In the genomic region with DNA sequence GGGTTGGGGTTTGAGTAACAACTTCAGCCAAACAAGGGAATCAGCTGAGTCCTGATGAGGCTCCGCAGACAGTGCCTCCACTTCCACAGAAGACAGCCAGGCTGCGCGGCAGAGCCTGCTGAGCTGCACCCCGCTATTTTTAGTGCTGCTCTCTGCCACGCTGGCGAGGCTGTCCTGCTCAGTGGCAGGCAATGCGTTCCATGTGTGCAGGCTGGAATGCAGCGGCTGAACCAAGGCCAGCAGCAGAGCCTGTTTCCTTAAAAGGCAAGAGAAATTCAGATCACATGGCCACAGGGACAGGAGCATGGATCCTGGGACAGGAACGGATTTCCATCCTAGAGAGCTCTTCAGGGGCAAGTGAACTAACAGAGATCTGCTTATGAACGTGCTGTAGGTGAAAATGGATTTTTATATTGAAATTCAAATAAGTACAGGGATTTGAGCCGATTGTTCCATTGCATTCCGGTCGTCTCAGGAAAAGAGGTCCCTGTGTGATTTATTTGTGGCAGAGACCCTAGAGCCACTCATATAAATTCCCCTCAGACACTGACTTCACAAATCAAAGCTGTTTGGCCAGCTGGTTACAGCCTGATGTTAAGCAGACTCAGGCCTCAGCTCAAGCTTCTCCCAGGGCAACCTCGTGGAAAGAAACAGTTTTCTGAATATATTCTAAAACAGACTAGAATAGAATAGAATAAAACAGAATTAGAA, we compare ENCODE assay signal across 8 cellular contexts.
DNase-seq lines count a peak whose midpoint lies in the region; ATAC-seq and TF ChIP-seq lines count a peak whose summit lies in the region.

No MANE protein-coding gene starts in this region.

- DNase-seq in RPMI7951 (ENCODE audit: low read depth) (peak; percentile 99), fibroblast of the aortic adventitia (ENCODE audit: low read depth) (peak; percentile 98), mucosa of gallbladder (ENCODE audit: low spot score) (peak; percentile 91), upper lobe of right lung (peak; percentile 83)
- no peak for DNase-seq in CD8-positive, alpha-beta T cell

- ATAC-seq in upper lobe of right lung (peak; percentile 90), GM18873 (IDR thresholded peaks at IDR 0.05; ENCODE audit: low FRiP score, unreplicated experiment) (no peak), GM19035 (IDR thresholded peaks at IDR 0.05; ENCODE audit: unreplicated experiment) (no peak), HG03095 (IDR thresholded peaks at IDR 0.05; ENCODE audit: unreplicated experiment) (no peak)
- no peak for ATAC-seq in CD8-positive, alpha-beta T cell

- H3K9me3 Mint-ChIP-seq in CD8-positive, alpha-beta T cell: no peaks in the 10 kb centered on the region

- H3K27ac ChIP-seq in upper lobe of right lung: peak overlapping the region; percentile 75
- H3K27ac ChIP-seq in CD8-positive, alpha-beta T cell (ENCODE audit: low read depth, low read length): no peak overlapping the region

- no peaks in the 10 kb centered on the region for H3K36me3 Mint-ChIP-seq in CD8-positive, alpha-beta T cell

- CTCF ChIA-PET in CD8-positive, alpha-beta T cell (lab: Charles Lee): no interaction called here

- H3K4me3 ChIP-seq in fibroblast of the aortic adventitia (ENCODE audit: low read depth, low read length) (no peak overlapping the region), upper lobe of right lung (no peak overlapping the region)
- no peak overlapping the region for H3K4me3 ChIP-seq in CD8-positive, alpha-beta T cell (ENCODE audit: low read depth, low read length)

- H3K4me3 Mint-ChIP-seq in CD8-positive, alpha-beta T cell: no peak overlapping the region

- no peaks in the 10 kb centered on the region for H3K4me1 Mint-ChIP-seq in CD8-positive, alpha-beta T cell (ENCODE audit: low read depth)

- POLR2A ChIA-PET in CD8-positive, alpha-beta T cell (lab: Charles Lee): no interaction called here

- peaks cover 5% of the 10 kb centered on the region for H3K27me3 Mint-ChIP-seq in CD8-positive, alpha-beta T cell (ENCODE audit: low read depth)

- H3K36me3 ChIP-seq in upper lobe of right lung: no peaks in the 10 kb centered on the region
- H3K36me3 ChIP-seq in CD8-positive, alpha-beta T cell (ENCODE audit: insufficient read depth, low read length): no peaks in the 10 kb centered on the region

- no peak overlapping the region for H3K27ac Mint-ChIP-seq in CD8-positive, alpha-beta T cell

- intact Hi-C loops in upper lobe of right lung (cut with DNase I): no loop called here
- intact Hi-C loops in CD8-positive, alpha-beta T cell (cut with DNase I, micrococcal nuclease): no loop called here

- TF ChIP-seq CTCF in fibroblast of the aortic adventitia (IDR thresholded peaks at IDR 0.05; ENCODE audit: insufficient read depth, low read length) (peak; percentile 77), upper lobe of right lung (IDR thresholded peaks at IDR 0.05) (peak; percentile 24)
- TF ChIP-seq CTCF in CD8-positive, alpha-beta T cell (IDR thresholded peaks at IDR 0.05): no peak

- H3K9me3 ChIP-seq in upper lobe of right lung: no peaks in the 10 kb centered on the region
- H3K9me3 ChIP-seq in CD8-positive, alpha-beta T cell (ENCODE audit: low read length): no peaks in the 10 kb centered on the region

- H3K4me1 ChIP-seq in upper lobe of right lung: peaks cover 16% of the 10 kb centered on the region
- H3K4me1 ChIP-seq in CD8-positive, alpha-beta T cell (ENCODE audit: insufficient read depth, low read length): no peaks in the 10 kb centered on the region

- no peaks in the 10 kb centered on the region for H3K27me3 ChIP-seq in upper lobe of right lung
- no peaks in the 10 kb centered on the region for H3K27me3 ChIP-seq in CD8-positive, alpha-beta T cell (ENCODE audit: insufficient read depth, low read length)

Comparison
In these comparisons a context has a peak if more than half of its experiments do, and no peak if none do; other contexts are left out.
1. DNase-seq: peak in RPMI7951 (single experiment), fibroblast of the aortic adventitia (single experiment), mucosa of gallbladder (single experiment) and upper lobe of right lung (single experiment); none in CD8-positive, alpha-beta T cell (0 of 7).